In the genomic region with DNA sequence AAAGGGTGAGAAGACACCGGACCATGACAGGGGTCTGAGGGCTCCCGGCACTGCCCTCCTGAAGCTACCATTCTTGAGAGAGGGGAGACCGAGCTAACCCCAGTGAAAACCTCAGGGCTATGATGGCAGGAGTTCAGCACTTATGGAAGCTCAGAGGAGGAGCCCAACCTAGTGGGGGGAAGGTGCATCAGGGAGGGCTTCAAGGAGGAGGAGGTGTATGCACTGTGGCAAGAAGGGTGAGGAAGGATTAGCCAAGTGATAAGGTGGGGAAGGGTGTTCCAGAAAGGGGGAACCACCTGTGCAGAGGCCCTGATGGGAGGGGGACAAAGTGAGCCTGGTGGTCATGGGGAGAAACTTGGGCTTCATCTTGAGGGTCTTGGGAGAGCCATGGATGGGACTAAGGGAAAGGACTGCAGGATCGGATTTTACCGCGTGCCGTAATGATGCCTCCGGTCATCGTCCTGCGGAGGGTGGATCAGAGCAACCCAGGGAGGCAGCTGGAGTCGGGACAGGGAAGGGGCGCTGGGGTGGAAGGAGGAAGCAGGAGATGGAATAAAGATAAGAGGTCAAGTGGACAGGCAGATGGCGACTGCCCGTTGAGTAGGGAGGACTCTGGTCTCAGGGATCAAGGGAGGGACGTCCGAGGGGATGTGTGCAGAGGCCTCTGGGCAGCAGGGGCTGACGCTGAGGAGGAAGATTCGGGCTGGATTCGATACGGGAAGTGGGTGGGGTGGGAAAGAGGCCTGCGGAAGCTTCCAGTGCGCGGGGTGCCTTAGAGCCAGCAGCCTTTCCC, we compare ENCODE assay signal across 6 cellular contexts. TPM values are rescaled to one million over a fixed set of nuclear protein-coding genes. Genes with fewer than 3 reads are reported as not detected.
DNase-seq lines count a peak whose midpoint lies in the region; ATAC-seq, FAIRE-seq and TF ChIP-seq lines count a peak whose summit lies in the region.

No MANE protein-coding gene starts in this region.

- H3K4me3 ChIP-seq in HL-60 (replicated peaks; ENCODE audit: insufficient read depth, low read length) (peak overlapping the region; percentile 55), choroid plexus epithelial cell (ENCODE audit: low read depth, low read length) (peak overlapping the region; percentile 62), pancreas (peak overlapping the region; percentile 34 to 76 (median 52))

- H3K27ac ChIP-seq in HL-60 (replicated peaks) = no peak overlapping the region
- no peak overlapping the region for H3K27ac ChIP-seq in pancreas

- H3K27me3 ChIP-seq in HL-60 (ENCODE audit: insufficient read depth, poor library complexity, severe bottlenecking) = peaks cover 29% of the 10 kb centered on the region
- peaks cover 0 to 12% (median 0%) of the 10 kb centered on the region in 4 donors for H3K27me3 ChIP-seq in pancreas

- no peak for FAIRE-seq in pancreas (lab: Jason Lieb, UNC)

- peak in 3 of 4 donors; percentile 2 to 7 (median 4) for ATAC-seq in pancreas

- H3K36me3 ChIP-seq in pancreas = no peaks in the 10 kb centered on the region

- DNase-seq in HL-60 (ENCODE audit: low read depth in 1 of 2, low spot score in 1 of 2) = no peak
- no peak for DNase-seq in choroid plexus epithelial cell (ENCODE audit: low read depth)
- no peak for DNase-seq in pancreas
- DNase-seq in AG08395 (ENCODE audit: low spot score) = no peak
- DNase-seq in effector CD4-positive, alpha-beta T cell = no peak
- DNase-seq in posterior vena cava (ENCODE audit: low spot score) = no peak

- TF ChIP-seq CTCF in HL-60 (IDR thresholded peaks at IDR 0.05; ENCODE audit: insufficient read depth, low read length) (no peak), choroid plexus epithelial cell (conservative IDR thresholded peaks at IDR 0.05; ENCODE audit: low read depth, low read length) (no peak), pancreas (IDR thresholded peaks at IDR 0.05) (no peak)

- 19 to 24% methylated on average over 19 to 23 of the region's 23 CpGs for WGBS in pancreas, 2 donors

- intact Hi-C loops in pancreas (cut with DNase I) (no loop called here), posterior vena cava (cut with DNase I) (no loop called here)

- H3K9me3 ChIP-seq in pancreas = no peaks in the 10 kb centered on the region

- H3K4me1 ChIP-seq in pancreas = peaks cover 0 to 2% (median 0%) of the 10 kb centered on the region in 3 donors

RNA-seq across cellular contexts. Expression of a gene that starts 13.3 kb away (rescaled TPM):
- total RNA-seq in pancreas (10 to 100 TPM; 45.0 to 71.3 (median 58.7) TPM), posterior vena cava (100 to 1,000 TPM; 121 to 139 TPM)
- polyA plus RNA-seq in pancreas = 10 to 100 TPM; 25.3 to 76.0 TPM

RNA-seq across cellular contexts. Expression of a gene that starts 25.4 kb away (rescaled TPM):
- total RNA-seq in pancreas (1 to 10 TPM; 1.0 to 4.7 (median 2.8) TPM), posterior vena cava (1 to 10 TPM; 2.3 to 4.0 TPM)
- polyA plus RNA-seq in pancreas = 1 to 10 TPM; 3.1 to 6.9 TPM

RNA-seq across cellular contexts. Expression of a gene that starts 26.8 kb away (rescaled TPM):
- total RNA-seq in pancreas (under 1 TPM in 4 of 6 donors, not detected in 2; 0.23 to 0.44 (median 0.26) TPM), posterior vena cava (1 to 10 TPM in 1 of 2 donors, under 1 TPM in 1; 0.51 to 2.2 TPM)
- polyA plus RNA-seq in pancreas = 1 to 10 TPM in 1 of 2 donors, under 1 TPM in 1; 0.30 to 2.2 TPM

RNA-seq across cellular contexts. Expression of a gene that starts 27.5 kb away (rescaled TPM):
- total RNA-seq in pancreas (1 to 10 TPM in 3 of 6 donors, under 1 TPM in 3; 0.37 to 3.1 (median 0.96) TPM), posterior vena cava (1 to 10 TPM; 2.8 to 6.5 TPM)
- polyA plus RNA-seq in pancreas = 1 to 10 TPM in 1 of 2 donors, under 1 TPM in 1; 0.80 to 5.2 TPM

RNA-seq across cellular contexts. Expression of a gene that starts 41.4 kb away (rescaled TPM):
- total RNA-seq in pancreas (1 to 10 TPM; 5.0 to 8.7 (median 6.5) TPM), posterior vena cava (10 to 100 TPM; 10.2 to 14.5 TPM)
- polyA plus RNA-seq in pancreas = 1 to 10 TPM; 3.9 to 9.5 TPM
